Comparison of ENCODE assay signal across 10 cellular contexts in genomic region chr6:31204751-31205145, GRCh38. TPM values are rescaled to one million over a fixed set of nuclear protein-coding genes. Genes with fewer than 3 reads are reported as not detected.
A peak's percentile ranks its signal among the peaks of the same experiment; 100 is the strongest.
DNase-seq lines count a peak whose midpoint lies in the region; ATAC-seq and TF ChIP-seq lines count a peak whose summit lies in the region.
"Had no signal": no experiment of that assay in that cellular context is flagged by ENCODE, and none has a peak within 500 bp of the region (broad histone marks: within the 10 kb centered on the region; RNA-seq: fewer than 3 reads in every experiment).

No MANE protein-coding gene starts in this region.

- POLR2A ChIA-PET in naive thymus-derived CD8-positive, alpha-beta T cell (lab: Charles Lee), result interaction anchor here (0.6 to 1.6 kb wide), 4 partner anchors 46 to 162 kb away, joined by 3 to 7 read pairs (median 5); no protein-coding TSS in a partner anchor

- H3K36me3 Mint-ChIP-seq in CD14-positive monocyte (peaks cover 21 to 23% of the 10 kb centered on the region in 2 donors), HFFc6 (ENCODE audit: low read depth) (peaks cover 18% of the 10 kb centered on the region)
- H3K36me3 Mint-ChIP-seq in activated naive CD8-positive, alpha-beta T cell treated with anti-CD3 and anti-CD28 coated beads, Interleukin-2, amount 50 U/mL, for 24 hours (ENCODE audit: low read depth), result peaks cover 7% of the 10 kb centered on the region
- peaks cover 0 to 13% (median 3%) of the 10 kb centered on the region in 3 donors for H3K36me3 Mint-ChIP-seq in naive thymus-derived CD8-positive, alpha-beta T cell

- peak overlapping the region; percentile 94 to 99 (median 97) for H3K27ac Mint-ChIP-seq in CD14-positive monocyte
- peak overlapping the region; percentile 88 for H3K27ac Mint-ChIP-seq in HFFc6
- H3K27ac Mint-ChIP-seq in activated naive CD8-positive, alpha-beta T cell treated with anti-CD3 and anti-CD28 coated beads, Interleukin-2, amount 50 U/mL, for 24 hours, result peak overlapping the region; percentile 96
- H3K27ac Mint-ChIP-seq in naive thymus-derived CD8-positive, alpha-beta T cell, result peak overlapping the region; percentile 88 to 98 (median 97)

- intact Hi-C loops in CD14-positive monocyte (cut with micrococcal nuclease), result loop anchor here in 1 of 2 donors (5.0 kb wide), 1 partner anchor 63 kb away; no protein-coding TSS in a partner anchor

- DNase-seq in CD14-positive monocyte (ENCODE audit: low spot score) (no peak), HFFc6 (no peak), NCI-H1694 treated with DMSO at 0.1 percent for 48 hours (lab: John Stamatoyannopoulos, UW) (no peak)
- DNase-seq in activated naive CD8-positive, alpha-beta T cell treated with anti-CD3 and anti-CD28 coated beads, Interleukin-2, amount 50 U/mL, for 24 hours, result no peak
- no peak for DNase-seq in naive thymus-derived CD8-positive, alpha-beta T cell
- no peak for DNase-seq in stimulated activated CD8-positive, alpha-beta memory T cell treated with anti-CD3 and anti-CD28 coated beads, Interleukin-4, amount 100 ng/mL, for 48 hours
- DNase-seq: KBM-7, SIG-M5 had no signal

- H3K4me3 Mint-ChIP-seq in CD14-positive monocyte, result peak overlapping the region; percentile 79 to 94
- H3K4me3 Mint-ChIP-seq in HFFc6, result peak overlapping the region; percentile 87
- H3K4me3 Mint-ChIP-seq in activated naive CD8-positive, alpha-beta T cell treated with anti-CD3 and anti-CD28 coated beads, Interleukin-2, amount 50 U/mL, for 24 hours, result peak overlapping the region; percentile 93
- peak overlapping the region; percentile 51 to 94 (median 88) for H3K4me3 Mint-ChIP-seq in naive thymus-derived CD8-positive, alpha-beta T cell

- TF ChIP-seq CTCF in CD14-positive monocyte (IDR thresholded peaks at IDR 0.05) (no peak), HFFc6 (IDR thresholded peaks at IDR 0.05) (no peak)

- ATAC-seq in activated naive CD8-positive, alpha-beta T cell treated with anti-CD3 and anti-CD28 coated beads, Interleukin-2, amount 50 U/mL, for 24 hours, result no peak
- no peak for ATAC-seq in naive thymus-derived CD8-positive, alpha-beta T cell
- no peak for ATAC-seq in HG02759 (IDR thresholded peaks at IDR 0.05; ENCODE audit: unreplicated experiment)
- no peak for ATAC-seq in GM18520 (IDR thresholded peaks at IDR 0.05; ENCODE audit: unreplicated experiment)

- H3K27me3 Mint-ChIP-seq in CD14-positive monocyte (ENCODE audit: low read depth in 3 of 3) (peaks cover 0 to 3% (median 0%) of the 10 kb centered on the region in 3 donors), HFFc6 (ENCODE audit: insufficient read depth) (no peaks in the 10 kb centered on the region)
- H3K27me3 Mint-ChIP-seq in activated naive CD8-positive, alpha-beta T cell treated with anti-CD3 and anti-CD28 coated beads, Interleukin-2, amount 50 U/mL, for 24 hours, result no peaks in the 10 kb centered on the region
- peaks cover 0 to 1% (median 0%) of the 10 kb centered on the region in 5 donors for H3K27me3 Mint-ChIP-seq in naive thymus-derived CD8-positive, alpha-beta T cell

- peaks cover 0 to 4% (median 0%) of the 10 kb centered on the region in 7 donors for H3K9me3 Mint-ChIP-seq in CD14-positive monocyte
- H3K9me3 Mint-ChIP-seq in HFFc6, result no peaks in the 10 kb centered on the region; the same call in 1 of the 2 replicates
- H3K9me3 Mint-ChIP-seq in activated naive CD8-positive, alpha-beta T cell treated with anti-CD3 and anti-CD28 coated beads, Interleukin-2, amount 50 U/mL, for 24 hours, result peaks cover 12% of the 10 kb centered on the region
- H3K9me3 Mint-ChIP-seq in naive thymus-derived CD8-positive, alpha-beta T cell, result no peaks in the 10 kb centered on the region

- peaks cover 73% of the 10 kb centered on the region for H3K4me1 Mint-ChIP-seq in CD14-positive monocyte
- H3K4me1 Mint-ChIP-seq in HFFc6 (ENCODE audit: low read depth), result peaks cover 31% of the 10 kb centered on the region
- H3K4me1 Mint-ChIP-seq in activated naive CD8-positive, alpha-beta T cell treated with anti-CD3 and anti-CD28 coated beads, Interleukin-2, amount 50 U/mL, for 24 hours, result peaks cover 51% of the 10 kb centered on the region
- peaks cover 15 to 59% (median 56%) of the 10 kb centered on the region in 4 donors for H3K4me1 Mint-ChIP-seq in naive thymus-derived CD8-positive, alpha-beta T cell

RNA-seq across cellular contexts. Expression of gene POU5F1, which starts 34.3 kb away (rescaled TPM):
- not detected for polyA plus RNA-seq in CD14-positive monocyte
- under 1 TPM; 0.17 to 0.63 (median 0.33) TPM for total RNA-seq in HFFc6 (2021; fragmentation: NEBNext Ultra II Directional; extraction: Animal tissue kit (Norgen Biotek cat#: 25700))
- total RNA-seq in naive thymus-derived CD8-positive, alpha-beta T cell, result 1 to 10 TPM in 1 of 2 experiments, under 1 TPM in 1; 0.85 to 1.6 TPM
- not detected for polyA plus RNA-seq in naive thymus-derived CD8-positive, alpha-beta T cell

RNA-seq across cellular contexts. Expression of gene TCF19, which starts 46.4 kb away (rescaled TPM):
- polyA plus RNA-seq in CD14-positive monocyte, result 1 to 10 TPM in 1 of 2 donors, under 1 TPM in 1; 0.75 to 1.1 TPM
- 10 to 100 TPM; 14.2 to 32.9 (median 29.6) TPM for total RNA-seq in HFFc6 (2021; fragmentation: NEBNext Ultra II Directional; extraction: Animal tissue kit (Norgen Biotek cat#: 25700))
- total RNA-seq in naive thymus-derived CD8-positive, alpha-beta T cell, result 10 to 100 TPM in 1 of 2 experiments, 1 to 10 TPM in 1; 9.3 to 10.2 TPM
- polyA plus RNA-seq in naive thymus-derived CD8-positive, alpha-beta T cell, result 1 to 10 TPM; 5.6 to 9.7 (median 8.4) TPM

RNA-seq across cellular contexts. Expression of gene CCHCR1, which starts 47.1 kb away (rescaled TPM):
- 1 to 10 TPM; 2.2 to 2.8 TPM for polyA plus RNA-seq in CD14-positive monocyte
- 10 to 100 TPM; 12.0 to 24.3 (median 23.5) TPM for total RNA-seq in HFFc6 (2021; fragmentation: NEBNext Ultra II Directional; extraction: Animal tissue kit (Norgen Biotek cat#: 25700))
- 10 to 100 TPM; 36.4 to 37.8 TPM for total RNA-seq in naive thymus-derived CD8-positive, alpha-beta T cell
- 1 to 10 TPM; 6.3 to 9.2 (median 6.4) TPM for polyA plus RNA-seq in naive thymus-derived CD8-positive, alpha-beta T cell
